Comparison of ENCODE assay signal across 1 cellular context in the genomic region with DNA sequence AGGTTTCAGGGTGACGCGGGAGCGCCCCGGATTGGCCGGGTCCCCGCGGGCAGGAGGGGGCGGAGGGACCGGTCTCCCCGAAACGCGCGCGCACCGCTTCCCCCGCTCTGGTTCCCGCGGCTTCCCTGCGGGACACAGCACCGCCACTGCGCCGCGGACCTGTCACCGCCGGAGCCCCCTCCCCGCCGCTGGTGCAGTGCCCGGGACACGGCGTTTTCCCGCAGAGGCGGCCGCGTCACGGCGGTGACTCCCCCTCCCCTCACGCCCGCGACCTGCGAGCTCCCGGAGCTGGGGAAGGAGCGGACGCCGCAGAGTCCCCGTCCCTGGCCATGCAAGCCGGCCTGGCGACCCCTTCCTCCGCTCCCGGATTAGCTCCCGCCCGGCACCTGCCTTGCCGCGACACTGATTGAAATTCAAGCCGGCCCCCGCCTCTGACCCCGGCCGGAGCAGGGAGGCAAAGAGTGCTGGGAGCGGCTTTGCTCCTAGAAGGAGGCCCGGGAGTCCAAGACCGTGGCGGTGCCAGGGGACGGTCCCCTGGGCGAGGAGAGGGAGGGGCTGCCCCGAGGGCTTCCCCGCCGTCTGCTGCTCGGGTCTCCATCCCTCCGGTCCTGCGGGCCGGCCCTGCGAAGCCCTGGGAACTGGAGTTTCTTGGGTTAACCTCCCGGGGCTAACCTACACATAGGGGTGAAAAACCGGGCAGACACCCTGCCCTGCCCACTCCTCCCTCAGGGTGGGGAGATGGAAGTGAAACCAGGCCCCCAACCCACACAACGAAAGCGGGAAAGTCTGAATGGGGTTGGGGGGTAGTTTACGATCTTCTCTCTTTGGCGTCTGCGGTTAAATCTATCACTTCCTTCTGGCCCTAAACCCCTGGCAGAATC.
TF ChIP-seq lines count a peak whose summit lies in the region.

No MANE protein-coding gene starts in this region.

TF ChIP-seq in GM23338, 12 proteins besides CTCF, POLR2A, EP300 and RAD21 (continued from another document):
- TF ChIP-seq, protein P1, sequence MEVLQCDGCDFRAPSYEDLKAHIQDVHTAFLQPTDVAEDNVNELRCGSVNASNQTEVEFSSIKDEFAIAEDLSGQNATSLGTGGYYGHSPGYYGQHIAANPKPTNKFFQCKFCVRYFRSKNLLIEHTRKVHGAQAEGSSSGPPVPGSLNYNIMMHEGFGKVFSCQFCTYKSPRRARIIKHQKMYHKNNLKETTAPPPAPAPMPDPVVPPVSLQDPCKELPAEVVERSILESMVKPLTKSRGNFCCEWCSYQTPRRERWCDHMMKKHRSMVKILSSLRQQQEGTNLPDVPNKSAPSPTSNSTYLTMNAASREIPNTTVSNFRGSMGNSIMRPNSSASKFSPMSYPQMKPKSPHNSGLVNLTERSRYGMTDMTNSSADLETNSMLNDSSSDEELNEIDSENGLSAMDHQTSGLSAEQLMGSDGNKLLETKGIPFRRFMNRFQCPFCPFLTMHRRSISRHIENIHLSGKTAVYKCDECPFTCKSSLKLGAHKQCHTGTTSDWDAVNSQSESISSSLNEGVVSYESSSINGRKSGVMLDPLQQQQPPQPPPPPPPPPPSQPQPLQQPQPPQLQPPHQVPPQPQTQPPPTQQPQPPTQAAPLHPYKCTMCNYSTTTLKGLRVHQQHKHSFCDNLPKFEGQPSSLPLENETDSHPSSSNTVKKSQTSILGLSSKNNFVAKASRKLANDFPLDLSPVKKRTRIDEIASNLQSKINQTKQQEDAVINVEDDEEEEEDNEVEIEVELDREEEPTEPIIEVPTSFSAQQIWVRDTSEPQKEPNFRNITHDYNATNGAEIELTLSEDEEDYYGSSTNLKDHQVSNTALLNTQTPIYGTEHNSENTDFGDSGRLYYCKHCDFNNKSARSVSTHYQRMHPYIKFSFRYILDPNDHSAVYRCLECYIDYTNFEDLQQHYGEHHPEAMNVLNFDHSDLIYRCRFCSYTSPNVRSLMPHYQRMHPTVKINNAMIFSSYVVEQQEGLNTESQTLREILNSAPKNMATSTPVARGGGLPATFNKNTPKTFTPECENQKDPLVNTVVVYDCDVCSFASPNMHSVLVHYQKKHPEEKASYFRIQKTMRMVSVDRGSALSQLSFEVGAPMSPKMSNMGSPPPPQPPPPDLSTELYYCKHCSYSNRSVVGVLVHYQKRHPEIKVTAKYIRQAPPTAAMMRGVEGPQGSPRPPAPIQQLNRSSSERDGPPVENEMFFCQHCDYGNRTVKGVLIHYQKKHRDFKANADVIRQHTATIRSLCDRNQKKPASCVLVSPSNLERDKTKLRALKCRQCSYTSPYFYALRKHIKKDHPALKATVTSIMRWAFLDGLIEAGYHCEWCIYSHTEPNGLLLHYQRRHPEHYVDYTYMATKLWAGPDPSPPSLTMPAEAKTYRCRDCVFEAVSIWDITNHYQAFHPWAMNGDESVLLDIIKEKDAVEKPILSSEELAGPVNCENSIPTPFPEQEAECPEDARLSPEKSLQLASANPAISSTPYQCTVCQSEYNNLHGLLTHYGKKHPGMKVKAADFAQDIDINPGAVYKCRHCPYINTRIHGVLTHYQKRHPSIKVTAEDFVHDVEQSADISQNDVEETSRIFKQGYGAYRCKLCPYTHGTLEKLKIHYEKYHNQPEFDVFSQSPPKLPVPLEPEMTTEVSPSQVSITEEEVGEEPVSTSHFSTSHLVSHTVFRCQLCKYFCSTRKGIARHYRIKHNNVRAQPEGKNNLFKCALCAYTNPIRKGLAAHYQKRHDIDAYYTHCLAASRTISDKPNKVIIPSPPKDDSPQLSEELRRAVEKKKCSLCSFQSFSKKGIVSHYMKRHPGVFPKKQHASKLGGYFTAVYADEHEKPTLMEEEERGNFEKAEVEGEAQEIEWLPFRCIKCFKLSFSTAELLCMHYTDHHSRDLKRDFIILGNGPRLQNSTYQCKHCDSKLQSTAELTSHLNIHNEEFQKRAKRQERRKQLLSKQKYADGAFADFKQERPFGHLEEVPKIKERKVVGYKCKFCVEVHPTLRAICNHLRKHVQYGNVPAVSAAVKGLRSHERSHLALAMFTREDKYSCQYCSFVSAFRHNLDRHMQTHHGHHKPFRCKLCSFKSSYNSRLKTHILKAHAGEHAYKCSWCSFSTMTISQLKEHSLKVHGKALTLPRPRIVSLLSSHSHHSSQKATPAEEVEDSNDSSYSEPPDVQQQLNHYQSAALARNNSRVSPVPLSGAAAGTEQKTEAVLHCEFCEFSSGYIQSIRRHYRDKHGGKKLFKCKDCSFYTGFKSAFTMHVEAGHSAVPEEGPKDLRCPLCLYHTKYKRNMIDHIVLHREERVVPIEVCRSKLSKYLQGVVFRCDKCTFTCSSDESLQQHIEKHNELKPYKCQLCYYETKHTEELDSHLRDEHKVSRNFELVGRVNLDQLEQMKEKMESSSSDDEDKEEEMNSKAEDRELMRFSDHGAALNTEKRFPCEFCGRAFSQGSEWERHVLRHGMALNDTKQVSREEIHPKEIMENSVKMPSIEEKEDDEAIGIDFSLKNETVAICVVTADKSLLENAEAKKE (CRISPR knock-in tag; IDR thresholded peaks at IDR 0.05), result no peak
- TF ChIP-seq CREB1 (CRISPR knock-in tag; IDR thresholded peaks at IDR 0.05; ENCODE audit: low read depth) (no peak; the same call in 1 of the 2 replicates), ZNF114 (CRISPR knock-in tag; IDR thresholded peaks at IDR 0.05) (no peak), POLR2AphosphoS5 (IDR thresholded peaks at IDR 0.05; ENCODE audit: low read depth) (no peak)
- TF ChIP-seq, protein P2, sequence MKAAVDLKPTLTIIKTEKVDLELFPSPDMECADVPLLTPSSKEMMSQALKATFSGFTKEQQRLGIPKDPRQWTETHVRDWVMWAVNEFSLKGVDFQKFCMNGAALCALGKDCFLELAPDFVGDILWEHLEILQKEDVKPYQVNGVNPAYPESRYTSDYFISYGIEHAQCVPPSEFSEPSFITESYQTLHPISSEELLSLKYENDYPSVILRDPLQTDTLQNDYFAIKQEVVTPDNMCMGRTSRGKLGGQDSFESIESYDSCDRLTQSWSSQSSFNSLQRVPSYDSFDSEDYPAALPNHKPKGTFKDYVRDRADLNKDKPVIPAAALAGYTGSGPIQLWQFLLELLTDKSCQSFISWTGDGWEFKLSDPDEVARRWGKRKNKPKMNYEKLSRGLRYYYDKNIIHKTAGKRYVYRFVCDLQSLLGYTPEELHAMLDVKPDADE (IDR thresholded peaks at IDR 0.05), result no peak
TF ChIP-seq in GM23338: peak in this region for 0.
